In the genomic region with DNA sequence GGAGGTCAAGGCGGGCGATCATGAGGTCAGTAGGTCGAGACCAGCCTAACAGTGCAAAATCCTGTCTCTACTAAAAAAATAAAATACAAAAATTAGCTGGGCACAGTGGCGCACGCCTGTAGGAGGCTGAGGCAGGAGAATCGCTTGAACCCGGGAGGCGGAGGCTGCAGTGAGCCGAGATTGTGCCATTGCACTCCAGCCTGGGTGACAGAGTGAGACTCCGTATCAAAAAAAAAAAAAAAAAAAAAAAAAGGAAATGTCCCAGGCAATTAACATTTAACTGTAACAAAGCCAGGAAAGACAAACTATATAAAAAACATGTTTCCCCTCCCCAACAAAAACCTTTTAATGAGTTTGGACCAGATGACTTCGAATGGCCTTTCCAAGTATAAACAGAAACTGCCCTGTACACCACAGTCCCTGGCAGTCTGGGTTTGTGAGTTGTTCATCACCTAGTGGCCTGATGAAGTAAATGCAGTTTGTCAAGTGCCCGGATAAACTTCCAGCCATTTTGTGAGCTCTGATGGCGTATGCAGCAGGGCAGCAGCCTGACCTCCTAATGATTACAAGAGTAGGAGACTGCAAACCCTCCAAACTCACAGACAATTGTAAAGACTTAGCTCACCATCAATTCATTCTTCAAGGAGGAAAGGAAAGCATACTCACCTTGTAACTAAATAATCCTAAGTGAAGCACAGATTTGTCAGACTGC, we compare ENCODE assay signal across 8 cellular contexts. TPM values are rescaled to one million over a fixed set of nuclear protein-coding genes. Genes with fewer than 3 reads are reported as not detected.
DNase-seq lines count a peak whose midpoint lies in the region; ATAC-seq and TF ChIP-seq lines count a peak whose summit lies in the region.

No MANE protein-coding gene starts in this region.

- H3K27me3 Mint-ChIP-seq in activated naive CD8-positive, alpha-beta T cell treated with anti-CD3 and anti-CD28 coated beads, Interleukin-2, amount 10 ng/mL, durations not matched to agents 7 days and 5 days = no peaks in the 10 kb centered on the region

- no peaks in the 10 kb centered on the region for H3K9me3 Mint-ChIP-seq in activated naive CD8-positive, alpha-beta T cell treated with anti-CD3 and anti-CD28 coated beads, Interleukin-2, amount 10 ng/mL, durations not matched to agents 7 days and 5 days

- peaks cover 26% of the 10 kb centered on the region for H3K36me3 Mint-ChIP-seq in activated naive CD8-positive, alpha-beta T cell treated with anti-CD3 and anti-CD28 coated beads, Interleukin-2, amount 10 ng/mL, durations not matched to agents 7 days and 5 days

- intact Hi-C loops in posterior vena cava (cut with DNase I) = no loop called here

- peak; percentile 74 for DNase-seq in GM04504 (ENCODE audit: low read depth)
- DNase-seq in HEK293T (ENCODE audit: extremely low spot score) = peak; percentile 87
- peak; percentile 75 for DNase-seq in MV-4-11 (lab: John Stamatoyannopoulos, UW)
- DNase-seq in SIG-M5 (lab: John Stamatoyannopoulos, UW) = peak; percentile 56
- DNase-seq in activated naive CD8-positive, alpha-beta T cell treated with anti-CD3 and anti-CD28 coated beads, Interleukin-2, amount 10 ng/mL, durations not matched to agents 7 days and 5 days = no peak
- DNase-seq in germinal center (ENCODE audit: low spot score) = peak; percentile 87
- DNase-seq in occipital lobe (lab: John Stamatoyannopoulos, UW) = peak; percentile 65
- DNase-seq in posterior vena cava (ENCODE audit: low spot score) = no peak

- CTCF ChIA-PET in HEK293T (lab: Yijun Ruan, JAX) = interaction anchor here (0.6 to 1.0 kb wide), 9 partner anchors 11 to 317 kb away, joined by 3 to 9 read pairs (median 3); a partner anchor contains a TSS

- POLR2A ChIA-PET in HEK293T (lab: Yijun Ruan, JAX) = interaction anchor here (1.0 to 2.5 kb wide), 3 partner anchors 15 to 157 kb away, joined by 3 to 15 read pairs (median 6); a partner anchor contains a TSS
- POLR2A ChIA-PET in activated naive CD8-positive, alpha-beta T cell treated with anti-CD3 and anti-CD28 coated beads, Interleukin-2, amount 10 ng/mL, durations not matched to agents 7 days and 5 days (lab: Charles Lee) = interaction anchor here (0.6 to 7.7 kb wide), 13 partner anchors 14 to 223 kb away, joined by 3 to 90 read pairs (median 5); a partner anchor contains a TSS

- H3K27ac Mint-ChIP-seq in activated naive CD8-positive, alpha-beta T cell treated with anti-CD3 and anti-CD28 coated beads, Interleukin-2, amount 10 ng/mL, durations not matched to agents 7 days and 5 days = peak overlapping the region; percentile 96

- H3K4me1 Mint-ChIP-seq in activated naive CD8-positive, alpha-beta T cell treated with anti-CD3 and anti-CD28 coated beads, Interleukin-2, amount 10 ng/mL, durations not matched to agents 7 days and 5 days = peaks cover 40% of the 10 kb centered on the region

- peak overlapping the region; percentile 77 for H3K4me3 Mint-ChIP-seq in activated naive CD8-positive, alpha-beta T cell treated with anti-CD3 and anti-CD28 coated beads, Interleukin-2, amount 10 ng/mL, durations not matched to agents 7 days and 5 days

- peak; percentile 76 for ATAC-seq in activated naive CD8-positive, alpha-beta T cell treated with anti-CD3 and anti-CD28 coated beads, Interleukin-2, amount 10 ng/mL, durations not matched to agents 7 days and 5 days (ENCODE audit: low read depth)

TF ChIP-seq in HEK293T, 16 proteins besides CTCF, POLR2A, EP300 and RAD21:
- no peak for TF ChIP-seq BHLHE40 (IDR thresholded peaks at IDR 0.05; ENCODE audit: borderline replicate concordance)
- peak; percentile 73 for TF ChIP-seq ZNF384 (IDR thresholded peaks at IDR 0.05)

RNA-seq across cellular contexts. Expression of a gene that starts 16.6 kb away (rescaled TPM):
- 100 to 1,000 TPM; 459 to 467 TPM for total RNA-seq in activated naive CD8-positive, alpha-beta T cell treated with anti-CD3 and anti-CD28 coated beads, Interleukin-2, amount 10 ng/mL, durations not matched to agents 7 days and 5 days
- 22.0 TPM for total RNA-seq in occipital lobe
- 100 to 1,000 TPM; 238 to 269 TPM for total RNA-seq in posterior vena cava

Comparison
In these comparisons a context has a peak if more than half of its experiments do, and no peak if none do; other contexts are left out.
1. DNase-seq: peak in GM04504 (single experiment), HEK293T (single experiment), MV-4-11 (single experiment), SIG-M5 (single experiment), germinal center (single experiment) and occipital lobe (single experiment); none in activated naive CD8-positive, alpha-beta T cell treated with anti-CD3 and anti-CD28 coated beads, Interleukin-2, amount 10 ng/mL, durations not matched to agents 7 days and 5 days (single experiment) and posterior vena cava (single experiment).
2. RNA of a gene that starts 16.6 kb away (total RNA-seq): 459 to 467 TPM in activated naive CD8-positive, alpha-beta T cell treated with anti-CD3 and anti-CD28 coated beads, Interleukin-2, amount 10 ng/mL, durations not matched to agents 7 days and 5 days and 238 to 269 TPM in posterior vena cava; 22.0 TPM in occipital lobe (single experiment); every median in the first group is over 10 times any median in the second.